ENCODE assay signal across 9 cellular contexts in the genomic region with DNA sequence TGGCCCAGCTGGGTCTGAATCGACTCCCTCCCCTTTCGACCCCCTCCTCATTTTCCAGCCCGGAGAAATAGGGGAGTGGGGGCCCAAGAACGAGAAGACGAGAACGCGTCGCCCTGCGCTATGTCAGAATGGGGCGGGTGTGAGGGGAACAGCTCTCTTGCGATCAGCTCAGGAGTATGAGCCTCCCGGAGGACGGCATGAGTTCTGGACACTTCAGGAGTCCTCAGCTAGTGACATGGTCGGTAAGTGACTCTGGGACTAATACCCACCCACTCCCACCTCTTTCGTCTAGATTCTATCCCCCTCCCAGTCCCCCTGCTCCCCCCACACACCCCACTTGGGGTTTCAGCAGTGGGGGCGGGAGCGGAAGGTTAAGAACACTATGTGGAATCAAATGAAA. TPM values are rescaled to one million over a fixed set of nuclear protein-coding genes. Genes with fewer than 3 reads are reported as not detected.
DNase-seq lines count a peak whose midpoint lies in the region; ATAC-seq, FAIRE-seq and TF ChIP-seq lines count a peak whose summit lies in the region.
"Had no signal": no experiment of that assay in that cellular context is flagged by ENCODE, and none has a peak within 500 bp of the region (broad histone marks: within the 10 kb centered on the region; RNA-seq: fewer than 3 reads in every experiment).

No MANE protein-coding gene starts in this region.

- peak overlapping the region; percentile 59 for H3K9ac ChIP-seq in iPS-18a (ENCODE audit: low read length)

- peaks cover 23% of the 10 kb centered on the region for H3K4me1 Mint-ChIP-seq in GM23338
- peaks cover 12% of the 10 kb centered on the region for H3K4me1 Mint-ChIP-seq in activated naive CD8-positive, alpha-beta T cell treated with anti-CD3 and anti-CD28 coated beads, Interleukin-2, amount 50 U/mL, for 24 hours
- H3K4me1 Mint-ChIP-seq in stimulated activated naive B cell treated with anti-CD40 and anti-IgM and Interleukin-4, amounts not matched to agents 10 μg/mL and 1 μg/mL and 100 μg/mL, for 72 hours = peaks cover 11 to 44% of the 10 kb centered on the region in 2 donors

- peak overlapping the region; percentile 87 for H3K4me2 ChIP-seq in GM23338

- H3K4me1 ChIP-seq in GM23338 (ENCODE audit: insufficient read depth) (peaks cover 11% of the 10 kb centered on the region; the same call in 1 of the 2 replicates), iPS-18a (ENCODE audit: control insufficient read depth, low read depth, low read length) (no peaks in the 10 kb centered on the region)

- H3K27ac Mint-ChIP-seq in GM23338 = no peak overlapping the region
- H3K27ac Mint-ChIP-seq in activated naive CD8-positive, alpha-beta T cell treated with anti-CD3 and anti-CD28 coated beads, Interleukin-2, amount 50 U/mL, for 24 hours = no peak overlapping the region
- H3K27ac Mint-ChIP-seq in stimulated activated naive B cell treated with anti-CD40 and anti-IgM and Interleukin-4, amounts not matched to agents 10 μg/mL and 1 μg/mL and 100 μg/mL, for 72 hours = no peak overlapping the region

- H3K4me3 Mint-ChIP-seq in GM23338 = peak overlapping the region; percentile 82
- H3K4me3 Mint-ChIP-seq in activated naive CD8-positive, alpha-beta T cell treated with anti-CD3 and anti-CD28 coated beads, Interleukin-2, amount 50 U/mL, for 24 hours = peak overlapping the region; percentile 73
- H3K4me3 Mint-ChIP-seq in stimulated activated naive B cell treated with anti-CD40 and anti-IgM and Interleukin-4, amounts not matched to agents 10 μg/mL and 1 μg/mL and 100 μg/mL, for 72 hours = peak overlapping the region; percentile 85 to 93

- H3K9me2 ChIP-seq in GM23338 (ENCODE audit: insufficient read depth) = no peaks in the 10 kb centered on the region

- FAIRE-seq in urothelium cell line (lab: Jason Lieb, UNC) = no peak

- no peaks in the 10 kb centered on the region for H3K9me3 Mint-ChIP-seq in GM23338
- no peaks in the 10 kb centered on the region for H3K9me3 Mint-ChIP-seq in activated naive CD8-positive, alpha-beta T cell treated with anti-CD3 and anti-CD28 coated beads, Interleukin-2, amount 50 U/mL, for 24 hours
- no peaks in the 10 kb centered on the region for H3K9me3 Mint-ChIP-seq in stimulated activated naive B cell treated with anti-CD40 and anti-IgM and Interleukin-4, amounts not matched to agents 10 μg/mL and 1 μg/mL and 100 μg/mL, for 72 hours

- peak overlapping the region; percentile 81 for H2AFZ ChIP-seq in GM23338

- H3K9me3 ChIP-seq in iPS-18a (ENCODE audit: control insufficient read depth, low read depth, low read length) = peaks cover 4% of the 10 kb centered on the region

- H3F3A ChIP-seq in GM23338 (replicated peaks; ENCODE audit: low read depth) = no peaks in the 10 kb centered on the region

- H3K27ac ChIP-seq in GM23338 (ENCODE audit: low read depth) (no peak overlapping the region), iPS-18a (ENCODE audit: low read length) (no peak overlapping the region)

- no peak for TF ChIP-seq POLR2A in erythroblast (IDR thresholded peaks at IDR 0.05; ENCODE audit: low read length)

- no peaks in the 10 kb centered on the region for H3K36me3 Mint-ChIP-seq in GM23338 (ENCODE audit: low read depth)
- H3K36me3 Mint-ChIP-seq in activated naive CD8-positive, alpha-beta T cell treated with anti-CD3 and anti-CD28 coated beads, Interleukin-2, amount 50 U/mL, for 24 hours (ENCODE audit: low read depth) = no peaks in the 10 kb centered on the region
- H3K36me3 Mint-ChIP-seq in stimulated activated naive B cell treated with anti-CD40 and anti-IgM and Interleukin-4, amounts not matched to agents 10 μg/mL and 1 μg/mL and 100 μg/mL, for 72 hours = peaks cover 2% of the 10 kb centered on the region in 2 donors

- no peaks in the 10 kb centered on the region for H3K36me3 ChIP-seq in GM23338 (ENCODE audit: insufficient read depth)
- no peaks in the 10 kb centered on the region for H3K36me3 ChIP-seq in iPS-18a (ENCODE audit: control insufficient read depth, low read depth, low read length)

- H3K27me3 ChIP-seq in GM23338 (ENCODE audit: insufficient read depth) = no peaks in the 10 kb centered on the region
- H3K27me3 ChIP-seq in iPS-18a (ENCODE audit: control insufficient read depth, insufficient read depth, low read length) = no peaks in the 10 kb centered on the region

- H4K20me1 ChIP-seq in GM23338 (replicated peaks; ENCODE audit: insufficient read depth) = no peaks in the 10 kb centered on the region

- H3K79me2 ChIP-seq in GM23338 (replicated peaks; ENCODE audit: insufficient read depth) = no peaks in the 10 kb centered on the region

- TF ChIP-seq CTCF in GM23338 (conservative IDR thresholded peaks at IDR 0.05; ENCODE audit: low read depth in 2 of 2) = no peak

- ATAC-seq in GM23338 (peak; percentile 46), GM19452 (IDR thresholded peaks at IDR 0.05; ENCODE audit: unreplicated experiment) (no peak)
- ATAC-seq in activated naive CD8-positive, alpha-beta T cell treated with anti-CD3 and anti-CD28 coated beads, Interleukin-2, amount 50 U/mL, for 24 hours = no peak
- peak; percentile 37 for ATAC-seq in stimulated activated naive B cell treated with anti-CD40 and anti-IgM and Interleukin-4, amounts not matched to agents 10 μg/mL and 1 μg/mL and 100 μg/mL, for 72 hours (replicated peaks)

- no peaks in the 10 kb centered on the region for H3K27me3 Mint-ChIP-seq in GM23338 (ENCODE audit: insufficient read depth, low read depth, poor library complexity)
- H3K27me3 Mint-ChIP-seq in activated naive CD8-positive, alpha-beta T cell treated with anti-CD3 and anti-CD28 coated beads, Interleukin-2, amount 50 U/mL, for 24 hours = peaks cover 5% of the 10 kb centered on the region
- peaks cover 0 to 6% of the 10 kb centered on the region in 2 donors for H3K27me3 Mint-ChIP-seq in stimulated activated naive B cell treated with anti-CD40 and anti-IgM and Interleukin-4, amounts not matched to agents 10 μg/mL and 1 μg/mL and 100 μg/mL, for 72 hours

- DNase-seq in GM23338 (ENCODE audit: low spot score) (peak; percentile 25), urothelium cell line (ENCODE audit: low spot score) (no peak), erythroblast (lab: John Stamatoyannopoulos, UW) (no peak)
- peak; percentile 1 for DNase-seq in activated naive CD8-positive, alpha-beta T cell treated with anti-CD3 and anti-CD28 coated beads, Interleukin-2, amount 50 U/mL, for 24 hours
- no peak for DNase-seq in stimulated activated naive B cell treated with anti-CD40 and anti-IgM and Interleukin-4, amounts not matched to agents 10 μg/mL and 1 μg/mL and 100 μg/mL, for 72 hours
- DNase-seq in activated CD4-positive, alpha-beta T cell treated with anti-CD3 and anti-CD28 coated beads for 1 hour = no peak
- DNase-seq: NCI-H2171 treated with DMSO at 0.1 percent for 48 hours had no signal

- H3K4me3 ChIP-seq in GM23338 (peak overlapping the region; percentile 75), iPS-18a (ENCODE audit: low read length) (peak overlapping the region; percentile 75)

RNA-seq across cellular contexts. Expression of a gene that starts 0.9 kb away (rescaled TPM):
- total RNA-seq in GM23338 (2014; rRNA removed; shearing (Covaris generic)) = 8.7 and 11.5 TPM in 2 replicates
- polyA plus RNA-seq in GM23338 (2016; fragmentation: Nextera tagmentation; extraction: Ambion mirVana) = 2.6 and 2.7 TPM in 2 replicates

Comparison
In these comparisons a context has a peak if more than half of its experiments do, and no peak if none do; other contexts are left out.
1. ATAC-seq: peak in GM23338 (single experiment) and stimulated activated naive B cell treated with anti-CD40 and anti-IgM and Interleukin-4, amounts not matched to agents 10 μg/mL and 1 μg/mL and 100 μg/mL, for 72 hours (2 of 2); none in activated naive CD8-positive, alpha-beta T cell treated with anti-CD3 and anti-CD28 coated beads, Interleukin-2, amount 50 U/mL, for 24 hours (single experiment) and GM19452 (single experiment).
2. DNase-seq: peak in GM23338 (single experiment) and activated naive CD8-positive, alpha-beta T cell treated with anti-CD3 and anti-CD28 coated beads, Interleukin-2, amount 50 U/mL, for 24 hours (single experiment); none in stimulated activated naive B cell treated with anti-CD40 and anti-IgM and Interleukin-4, amounts not matched to agents 10 μg/mL and 1 μg/mL and 100 μg/mL, for 72 hours (single experiment), urothelium cell line (single experiment), activated CD4-positive, alpha-beta T cell treated with anti-CD3 and anti-CD28 coated beads for 1 hour (single experiment) and erythroblast (0 of 2).
3. Peak in every context shown above with its lines, with median percentiles within 50 percentile points of each other: H3K4me3 Mint-ChIP-seq.